Comparison of ENCODE assay signal across 8 cellular contexts in the genomic region with DNA sequence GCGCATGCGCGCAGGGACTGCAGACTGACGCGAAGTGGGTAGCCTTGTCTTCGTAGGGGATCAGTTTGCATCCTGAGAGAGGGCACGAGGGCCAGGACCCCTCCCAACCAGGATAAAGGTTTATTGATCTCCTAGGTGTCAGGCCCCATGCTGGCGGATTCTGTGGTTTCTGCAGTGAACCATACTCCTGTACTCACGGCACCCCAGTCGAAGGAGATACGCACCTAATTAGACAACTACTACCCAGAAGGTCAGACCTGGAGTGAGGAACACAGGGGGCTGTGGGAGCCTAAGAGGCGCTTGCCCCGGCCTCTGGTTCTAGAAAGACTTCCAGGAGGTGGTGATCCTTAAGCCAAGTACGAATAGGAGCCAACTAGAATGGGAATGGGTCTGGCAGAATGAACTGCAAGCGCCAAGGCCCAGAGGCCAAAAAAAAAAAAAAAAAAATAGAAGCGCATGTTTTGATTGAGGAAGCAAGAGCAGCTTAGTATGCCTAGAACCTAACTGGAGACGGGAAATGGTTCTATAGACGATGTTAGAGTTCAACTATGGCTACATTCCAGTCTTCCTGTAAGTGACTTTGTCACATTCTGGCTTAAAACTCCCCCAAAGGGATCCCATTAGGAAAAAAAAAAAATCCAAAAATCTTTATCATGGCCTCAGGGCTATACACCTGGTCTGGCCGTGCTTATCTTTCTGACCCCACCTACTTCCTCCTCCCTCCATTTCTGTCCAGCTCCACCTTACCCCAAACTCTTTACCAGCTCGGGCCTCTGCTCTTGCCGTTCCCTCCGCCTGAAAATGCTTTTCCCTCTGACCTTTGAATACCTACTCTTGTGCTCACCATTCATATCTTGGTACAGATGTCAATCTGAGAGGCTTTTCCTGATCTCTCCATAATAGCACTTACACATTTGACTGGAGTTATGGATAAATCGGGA. TPM values are rescaled to one million over a fixed set of nuclear protein-coding genes. Genes with fewer than 3 reads are reported as not detected.
DNase-seq lines count a peak whose midpoint lies in the region; ATAC-seq, FAIRE-seq and TF ChIP-seq lines count a peak whose summit lies in the region.

No MANE protein-coding gene starts in this region.

- H3K9me3 ChIP-seq in breast epithelium: no peaks in the 10 kb centered on the region
- no peaks in the 10 kb centered on the region for H3K9me3 ChIP-seq in mononuclear cell (ENCODE audit: low read depth, low read length)
- H3K9me3 ChIP-seq in upper lobe of left lung: no peaks in the 10 kb centered on the region

- intact Hi-C loops in CD14-positive monocyte (cut with micrococcal nuclease) (no loop called here), breast epithelium (cut with DNase I; ENCODE audit: low total_unique reads) (no loop called here)

- H3K27me3 ChIP-seq in breast epithelium (no peaks in the 10 kb centered on the region), mononuclear cell (ENCODE audit: insufficient read depth, low read length) (no peaks in the 10 kb centered on the region), upper lobe of left lung (no peaks in the 10 kb centered on the region)

- peaks cover 3 to 8% (median 7%) of the 10 kb centered on the region in 3 donors for H3K27me3 Mint-ChIP-seq in CD14-positive monocyte (ENCODE audit: low read depth in 3 of 3)

- no peak for TF ChIP-seq CTCF in CD14-positive monocyte (IDR thresholded peaks at IDR 0.05)
- TF ChIP-seq CTCF in breast epithelium (IDR thresholded peaks at IDR 0.05): no peak
- no peak for TF ChIP-seq CTCF in upper lobe of left lung (IDR thresholded peaks at IDR 0.05)

- TF ChIP-seq POLR2A in breast epithelium (IDR thresholded peaks at IDR 0.05) (no peak), upper lobe of left lung (IDR thresholded peaks at IDR 0.05) (no peak), erythroblast (IDR thresholded peaks at IDR 0.05; ENCODE audit: low read length) (no peak)

- H3K4me1 ChIP-seq in breast epithelium (no peaks in the 10 kb centered on the region), mononuclear cell (ENCODE audit: insufficient read depth, low read length) (peaks cover 22% of the 10 kb centered on the region), upper lobe of left lung (peaks cover 5 to 20% (median 12%) of the 10 kb centered on the region in 4 donors)

- H3K4me3 ChIP-seq in breast epithelium (peak overlapping the region; percentile 81 to 91 (median 82)), mononuclear cell (ENCODE audit: low read length) (peak overlapping the region; percentile 75), upper lobe of left lung (peak overlapping the region; percentile 67 to 83 (median 77))

- DNase-seq in CD14-positive monocyte (ENCODE audit: low spot score): no peak
- peak; percentile 26 for DNase-seq in RPMI7951 (ENCODE audit: low read depth)
- DNase-seq in breast epithelium (ENCODE audit: low spot score in 2 of 2): no peak
- DNase-seq in upper lobe of left lung: no peak
- no peak for DNase-seq in erythroblast (lab: John Stamatoyannopoulos, UW)
- DNase-seq in HTR-8/SVneo (ENCODE audit: insufficient read length, low spot score): no peak

- H3K36me3 ChIP-seq in breast epithelium (no peaks in the 10 kb centered on the region), upper lobe of left lung (no peaks in the 10 kb centered on the region)

- TF ChIP-seq EP300 in upper lobe of left lung (IDR thresholded peaks at IDR 0.05): no peak

- no peak for FAIRE-seq in HTR-8/SVneo (lab: Jason Lieb, UNC)

- H3K27ac Mint-ChIP-seq in CD14-positive monocyte: peak overlapping the region; percentile 24 to 93 (median 88)

- H3K4me1 Mint-ChIP-seq in CD14-positive monocyte: peaks cover 19% of the 10 kb centered on the region

- no peaks in the 10 kb centered on the region for H3K36me3 Mint-ChIP-seq in CD14-positive monocyte

- ATAC-seq in upper lobe of left lung (ENCODE audit: low FRiP score in 2 of 2) (peak in 1 of 2 donors; percentile 1), GM21367 (IDR thresholded peaks at IDR 0.05; ENCODE audit: unreplicated experiment) (no peak)

- peak overlapping the region; percentile 92 to 96 for H3K4me3 Mint-ChIP-seq in CD14-positive monocyte

- 47 to 68% methylated on average over 13 to 23 of the region's 23 CpGs for WGBS in upper lobe of left lung, 2 donors

- H3K27ac ChIP-seq in breast epithelium (peak overlapping the region; percentile 91), upper lobe of left lung (peak overlapping the region; percentile 93 to 98 (median 94))

- H3K9me3 Mint-ChIP-seq in CD14-positive monocyte: peaks cover 0 to 4% (median 0%) of the 10 kb centered on the region in 7 donors

RNA-seq across cellular contexts. Expression of gene ZNF428, which starts 0.9 kb away (rescaled TPM):
- polyA plus RNA-seq in CD14-positive monocyte: 1 to 10 TPM; 3.8 to 3.9 TPM
- total RNA-seq in RPMI7951 (2014; rRNA removed; shearing (Covaris generic)): 49.5 and 62.6 TPM in 2 replicates
- 10 to 100 TPM; 24.7 to 31.1 (median 28.2) TPM for total RNA-seq in breast epithelium
- 22.5 TPM for total RNA-seq in mononuclear cell
- 10 to 100 TPM; 10.5 to 37.0 (median 31.4) TPM for total RNA-seq in upper lobe of left lung

RNA-seq across cellular contexts. Expression of gene SRRM5, which starts 8.4 kb away (rescaled TPM):
- not detected for polyA plus RNA-seq in CD14-positive monocyte
- total RNA-seq in RPMI7951 (2014; rRNA removed; shearing (Covaris generic)): 0.10 and 0.12 TPM in 2 replicates
- 1 to 10 TPM in 1 of 3 donors, under 1 TPM in 2; 0.32 to 1.6 (median 0.33) TPM for total RNA-seq in breast epithelium
- total RNA-seq in mononuclear cell: 0.10 TPM
- total RNA-seq in upper lobe of left lung: 1 to 10 TPM in 2 of 6 donors, under 1 TPM in 3, not detected in 1; 0.17 to 2.1 (median 0.30) TPM

RNA-seq across cellular contexts. Expression of gene CADM4, which starts 19.3 kb away (rescaled TPM):
- under 1 TPM; 0.10 to 0.31 TPM for polyA plus RNA-seq in CD14-positive monocyte
- 2.5 and 3.8 TPM in 2 replicates for total RNA-seq in RPMI7951 (2014; rRNA removed; shearing (Covaris generic))
- 10 to 100 TPM in 2 of 3 donors, 1 to 10 TPM in 1; 2.1 to 20.8 (median 18.0) TPM for total RNA-seq in breast epithelium
- total RNA-seq in mononuclear cell: 0.42 TPM
- 1 to 10 TPM; 6.2 to 9.2 (median 7.8) TPM for total RNA-seq in upper lobe of left lung

RNA-seq across cellular contexts. Expression of gene ZNF576, which starts 23.9 kb away (rescaled TPM):
- polyA plus RNA-seq in CD14-positive monocyte: 1 to 10 TPM; 7.2 to 8.4 TPM
- 13.1 and 18.9 TPM in 2 replicates for total RNA-seq in RPMI7951 (2014; rRNA removed; shearing (Covaris generic))
- total RNA-seq in breast epithelium (10 to 100 TPM; 14.2 to 18.0 (median 14.8) TPM), mononuclear cell (3.9 TPM), upper lobe of left lung (10 to 100 TPM in 3 of 6 donors, 1 to 10 TPM in 3; 3.1 to 15.6 (median 7.8) TPM)

RNA-seq across cellular contexts. Expression of gene IRGQ, which starts 24.4 kb away (rescaled TPM):
- polyA plus RNA-seq in CD14-positive monocyte: 1 to 10 TPM; 1.8 to 2.9 TPM
- 11.9 and 16.4 TPM in 2 replicates for total RNA-seq in RPMI7951 (2014; rRNA removed; shearing (Covaris generic))
- total RNA-seq in breast epithelium (10 to 100 TPM; 14.9 to 17.4 (median 16.1) TPM), mononuclear cell (19.5 TPM), upper lobe of left lung (10 to 100 TPM; 17.2 to 25.1 (median 23.2) TPM)
